8 cellular contexts compared by ENCODE assay signal in genomic region chr15:64096486-64097431, GRCh38. TPM values are rescaled to one million over a fixed set of nuclear protein-coding genes. Genes with fewer than 3 reads are reported as not detected.
DNase-seq lines count a peak whose midpoint lies in the region; ATAC-seq, FAIRE-seq and TF ChIP-seq lines count a peak whose summit lies in the region.

No MANE protein-coding gene starts in this region.

- H3K4me3 Mint-ChIP-seq in T-cell: peak overlapping the region; percentile 99

- FAIRE-seq in GM18507 (lab: Jason Lieb, UNC): peak; percentile 12

- H3K9ac ChIP-seq in fibroblast of lung (ENCODE audit: insufficient read depth, low read length): peak overlapping the region; percentile 91

- H3K4me1 ChIP-seq in fibroblast of lung (ENCODE audit: control insufficient read depth, extremely low read depth, insufficient read depth, low read length): peaks cover 5% of the 10 kb centered on the region
- H3K4me1 ChIP-seq in psoas muscle: peaks cover 64% of the 10 kb centered on the region

- ATAC-seq in T-cell (replicated peaks in 1 of 4): no peak
- ATAC-seq in psoas muscle: no peak
- no peak for ATAC-seq in GM21390 (IDR thresholded peaks at IDR 0.05; ENCODE audit: unreplicated experiment)

- intact Hi-C loops in psoas muscle (cut with DNase I): no loop called here

- peak overlapping the region; percentile 97 for H3K4me3 ChIP-seq in AG09309 (ENCODE audit: control insufficient read depth, low read depth, low read length)
- peak overlapping the region; percentile 73 to 92 (median 84) for H3K4me3 ChIP-seq in fibroblast of lung (replicated peaks in 1 of 4; ENCODE audit: control extremely low read depth in 1 of 4, insufficient read depth in 1 of 4, low read depth in 3 of 4, low read length in 4 of 4)
- peak overlapping the region; percentile 82 for H3K4me3 ChIP-seq in psoas muscle

- peak overlapping the region; percentile 70 for H2AFZ ChIP-seq in fibroblast of lung (ENCODE audit: low read length)

- no peaks in the 10 kb centered on the region for H3K36me3 ChIP-seq in fibroblast of lung (ENCODE audit: control insufficient read depth, insufficient read depth, low read length)
- no peaks in the 10 kb centered on the region for H3K36me3 ChIP-seq in psoas muscle (ENCODE audit: insufficient read depth in 1 of 2, low read depth in 1 of 2)

- peaks cover 84 to 91% (median 87%) of the 10 kb centered on the region in 3 donors for H3K4me1 Mint-ChIP-seq in T-cell

- peak overlapping the region; percentile 94 to 100 for H3K27ac Mint-ChIP-seq in T-cell

- POLR2A ChIA-PET in T-cell (lab: Charles Lee): interaction anchor here in 1 of 2 donors (0.6 to 1.0 kb wide), 2 partner anchors 14 to 1049 kb away, joined by 3 to 4 read pairs; no protein-coding TSS in a partner anchor

- H3K36me3 Mint-ChIP-seq in T-cell: peaks cover 11% of the 10 kb centered on the region

- DNase-seq in AG09309 (ENCODE audit: low read depth) (no peak), GM18507 (ENCODE audit: extremely low spot score, insufficient read length, low read depth) (no peak), T-cell (no peak), fibroblast of lung (ENCODE audit: low read depth in 2 of 2) (peak in 1 of 2 donors; percentile 55), psoas muscle (no peak), C1 segment of cervical spinal cord (lab: John Stamatoyannopoulos, UW) (no peak)
- no peak for DNase-seq in activated CD8-positive, alpha-beta memory T cell treated with anti-CD3 and anti-CD28 coated beads for 24 hours

- H3K27me3 ChIP-seq in fibroblast of lung (ENCODE audit: control insufficient read depth, insufficient read depth, low read length) (no peaks in the 10 kb centered on the region), psoas muscle (ENCODE audit: insufficient read depth in 3 of 3, low read length in 2 of 3) (no peaks in the 10 kb centered on the region)

- no peaks in the 10 kb centered on the region for H4K20me1 ChIP-seq in fibroblast of lung (ENCODE audit: control insufficient read depth, extremely low read depth, insufficient read depth, low read length)

- 2 to 5% (median 2%) methylated on average over 24 of the region's 24 CpGs for WGBS in psoas muscle, 3 donors

- peaks cover 74% of the 10 kb centered on the region for H3K79me2 ChIP-seq in fibroblast of lung (ENCODE audit: control insufficient read depth, insufficient read depth, low read length)

- H3K27ac ChIP-seq in fibroblast of lung (ENCODE audit: insufficient read depth, low read length) (peak overlapping the region; percentile 85), psoas muscle (peak overlapping the region; percentile 97)

- peak overlapping the region; percentile 95 for H3K4me2 ChIP-seq in fibroblast of lung (ENCODE audit: extremely low read depth, insufficient read depth, low read length)

- no peaks in the 10 kb centered on the region for H3K9me3 Mint-ChIP-seq in T-cell

- H3K9me3 ChIP-seq in fibroblast of lung (ENCODE audit: control insufficient read depth, insufficient read depth, low read depth, low read length) (no peaks in the 10 kb centered on the region), psoas muscle (no peaks in the 10 kb centered on the region)

- TF ChIP-seq CTCF in AG09309 (IDR thresholded peaks at IDR 0.05; ENCODE audit: control insufficient read depth, insufficient read depth, low read depth, low read length, missing control alignments) (peak; percentile 36), fibroblast of lung (conservative IDR thresholded peaks at IDR 0.05 in 1 of 2, IDR thresholded peaks at IDR 0.05 in 1 of 2; ENCODE audit: low read depth in 1 of 2, low read length in 2 of 2) (peak; percentile 23 to 29), psoas muscle (IDR thresholded peaks at IDR 0.05) (no peak)

- CTCF ChIA-PET in T-cell (lab: Charles Lee): interaction anchor here in 1 of 2 donors (0.6 to 1.2 kb wide), 2 partner anchors 8 to 14 kb away, joined by 3 to 4 read pairs; no protein-coding TSS in a partner anchor

- H3K27me3 Mint-ChIP-seq in T-cell: no peaks in the 10 kb centered on the region

RNA-seq across cellular contexts. Expression of gene SNX1, which starts 1.0 kb away (rescaled TPM):
- total RNA-seq in T-cell: 100 to 1,000 TPM in 4 of 5 donors, 10 to 100 TPM in 1; 98.8 to 168 (median 152) TPM
- total RNA-seq in fibroblast of lung: 39.3 and 42.9 TPM in 2 replicates
- 95.7 and 96.7 TPM in 2 replicates for polyA plus RNA-seq in fibroblast of lung
- 71.4 and 73.6 TPM in 2 replicates for polyA plus RNA-seq in fibroblast of lung (2012)
- 69.8 and 87.3 TPM in 2 replicates for polyA minus RNA-seq in fibroblast of lung (ENCODE audit: low replicate concordance)
- 100 to 1,000 TPM in 1 of 4 donors, 10 to 100 TPM in 3; 36.4 to 102 (median 49.3) TPM for total RNA-seq in psoas muscle
- 10 to 100 TPM; 59.6 to 64.4 (median 63.2) TPM for polyA plus RNA-seq in psoas muscle

RNA-seq across cellular contexts. Expression of gene CIAO2A, which starts 3.1 kb away (rescaled TPM):
- total RNA-seq in T-cell (10 to 100 TPM; 21.9 to 31.1 (median 25.9) TPM), fibroblast of lung (59.1 and 94.5 TPM in 2 replicates), psoas muscle (10 to 100 TPM; 24.0 to 80.8 (median 34.5) TPM)
- polyA plus RNA-seq in fibroblast of lung (48.7 and 54.0 TPM in 2 replicates), psoas muscle (100 to 1,000 TPM in 1 of 3 donors, 10 to 100 TPM in 2; 73.5 to 109 (median 79.2) TPM)
- polyA plus RNA-seq in fibroblast of lung (2012): 38.1 and 45.4 TPM in 2 replicates
- polyA minus RNA-seq in fibroblast of lung (ENCODE audit: low replicate concordance): 4.0 and 4.8 TPM in 2 replicates

RNA-seq across cellular contexts. Expression of gene DAPK2, which starts 50.5 kb away (rescaled TPM):
- total RNA-seq in T-cell (10 to 100 TPM in 1 of 5 donors, 1 to 10 TPM in 3, under 1 TPM in 1; 0.78 to 23.5 (median 6.1) TPM), fibroblast of lung (8.0 and 14.4 TPM in 2 replicates), psoas muscle (10 to 100 TPM; 44.3 to 65.6 (median 54.6) TPM)
- polyA plus RNA-seq in fibroblast of lung (3.6 and 21.4 TPM in 2 replicates), psoas muscle (10 to 100 TPM in 2 of 3 donors, 1 to 10 TPM in 1; 3.7 to 41.1 (median 13.4) TPM)
- 4.1 and 19.2 TPM in 2 replicates for polyA plus RNA-seq in fibroblast of lung (2012)
- 7.2 and 22.5 TPM in 2 replicates for polyA minus RNA-seq in fibroblast of lung (ENCODE audit: low replicate concordance)

RNA-seq across cellular contexts. Expression of gene SNX22, which starts 54.8 kb away (rescaled TPM):
- 1 to 10 TPM in 3 of 5 donors, under 1 TPM in 2; 0.58 to 3.7 (median 1.4) TPM for total RNA-seq in T-cell
- 0.17 and 0.26 TPM in 2 replicates for total RNA-seq in fibroblast of lung
- 0.07 TPM in 1 of 2 replicates, not detected in the other for polyA plus RNA-seq in fibroblast of lung
- polyA plus RNA-seq in fibroblast of lung (2012): 0.69 and 0.82 TPM in 2 replicates
- 0.12 TPM in 1 of 2 replicates, not detected in the other for polyA minus RNA-seq in fibroblast of lung (ENCODE audit: low replicate concordance)
- total RNA-seq in psoas muscle: under 1 TPM; 0.08 to 0.17 (median 0.16) TPM
- under 1 TPM; 0.06 to 0.31 (median 0.23) TPM for polyA plus RNA-seq in psoas muscle
